Comparison of ENCODE assay signal across 1 cellular context in genomic region chr22:29156507-29156906, GRCh38.
TF ChIP-seq lines count a peak whose summit lies in the region.

No MANE protein-coding gene starts in this region.

TF ChIP-seq in WTC11, 78 proteins besides CTCF, POLR2A, EP300 and RAD21 (continued from another document):
- TF ChIP-seq ETV6 (CRISPR knock-in tag; IDR thresholded peaks at IDR 0.05) (no peak), FOXP1 (CRISPR knock-in tag; IDR thresholded peaks at IDR 0.05; ENCODE audit: borderline replicate concordance) (no peak), TEAD4 (CRISPR knock-in tag; IDR thresholded peaks at IDR 0.05) (no peak), CBFB (CRISPR knock-in tag; IDR thresholded peaks at IDR 0.05; ENCODE audit: low read depth) (no peak), ATF2 (CRISPR knock-in tag; IDR thresholded peaks at IDR 0.05; ENCODE audit: borderline replicate concordance, low read depth) (no peak), ZNF671 (CRISPR knock-in tag; IDR thresholded peaks at IDR 0.05) (no peak), ZSCAN18 (CRISPR knock-in tag; IDR thresholded peaks at IDR 0.05) (no peak), E2F4 (CRISPR knock-in tag; IDR thresholded peaks at IDR 0.05; ENCODE audit: borderline replicate concordance, low read depth) (no peak)
